17 cellular contexts compared by ENCODE assay signal in genomic region chr1:108010581-108010980, GRCh38. TPM values are rescaled to one million over a fixed set of nuclear protein-coding genes. Genes with fewer than 3 reads are reported as not detected.
"Had no signal": no experiment of that assay in that cellular context is flagged by ENCODE, and none has a peak within 500 bp of the region (broad histone marks: within the 10 kb centered on the region; RNA-seq: fewer than 3 reads in every experiment).

No MANE protein-coding gene starts in this region.

- H3K9me3 ChIP-seq: gastrocnemius medialis, heart right ventricle, mucosa of descending colon, vagina had no signal

- FAIRE-seq: endometrium, islet of Langerhans had no signal

- H3K27me3 Mint-ChIP-seq: naive thymus-derived CD8-positive, alpha-beta T cell; type B pancreatic cell had no signal

- DNase-seq: cortex of kidney; effector memory CD4-positive, alpha-beta T cell; gastrocnemius medialis; heart right ventricle; hypothalamus; mammary epithelial cell; mucosa of descending colon; naive thymus-derived CD8-positive, alpha-beta T cell; posterior cingulate gyrus; stimulated activated CD4-positive, alpha-beta T cell treated with anti-CD3 and anti-CD28 coated beads, Interleukin-2, amount 100 ng/mL, for 48 hours; stimulated activated naive CD4-positive, alpha-beta T cell treated with Interleukin-2 at 50 U/mL for 16 hours had no signal

- H3K4me3 Mint-ChIP-seq: naive thymus-derived CD8-positive, alpha-beta T cell; type B pancreatic cell had no signal

- H3K27me3 ChIP-seq: gastrocnemius medialis, heart right ventricle, vagina had no signal

- H3K36me3 Mint-ChIP-seq: naive thymus-derived CD8-positive, alpha-beta T cell; type B pancreatic cell had no signal

- H3K4me3 ChIP-seq: gastrocnemius medialis, heart right ventricle, mucosa of descending colon, smooth muscle cell, vagina had no signal

- H3K27ac ChIP-seq: gastrocnemius medialis, heart right ventricle, vagina had no signal

- H3K4me1 ChIP-seq: gastrocnemius medialis, heart right ventricle, vagina had no signal

- H3K27ac Mint-ChIP-seq: naive thymus-derived CD8-positive, alpha-beta T cell; type B pancreatic cell had no signal

- H3K9me3 Mint-ChIP-seq: naive thymus-derived CD8-positive, alpha-beta T cell; type B pancreatic cell had no signal

- H3K36me3 ChIP-seq: gastrocnemius medialis, heart right ventricle, vagina had no signal

RNA-seq across cellular contexts. Expression of gene VAV3, which starts 45.6 kb away (rescaled TPM):
- total RNA-seq: osteocyte had no signal
